ENCODE assay signal across 36 cellular contexts in genomic region chr9:126586236-126586635, GRCh38. TPM values are rescaled to one million over a fixed set of nuclear protein-coding genes. Genes with fewer than 3 reads are reported as not detected.
"Had no signal": no experiment of that assay in that cellular context is flagged by ENCODE, and none has a peak within 500 bp of the region (broad histone marks: within the 10 kb centered on the region; RNA-seq: fewer than 3 reads in every experiment).

No MANE protein-coding gene starts in this region.

- H3K9me3 Mint-ChIP-seq: activated B cell treated with CpG ODN at 0.5 μM for 24 hours; activated CD4-positive, alpha-beta memory T cell treated with anti-CD3 and anti-CD28 coated beads for 36 hours; activated CD4-positive, alpha-beta T cell treated with anti-CD3 and anti-CD28 coated beads, Interleukin-2, amount 10 ng/mL, durations not matched to agents 24 days and 14 days; activated CD8-positive, alpha-beta T cell treated with anti-CD3 and anti-CD28 coated beads for 36 hours; activated naive CD4-positive, alpha-beta T cell treated with anti-CD3 and anti-CD28 coated beads for 36 hours; activated naive CD4-positive, alpha-beta T cell treated with anti-CD3 and anti-CD28 coated beads, Interleukin-2, amount 50 U/mL, for 72 hours; activated naive CD8-positive, alpha-beta T cell treated with anti-CD3 and anti-CD28 coated beads for 36 hours; activated T-cell treated with anti-CD3 and anti-CD28 coated beads, Interleukin-2, amount 50 U/mL, for 4 hours; activated T-cell treated with anti-CD3 and anti-CD28 coated beads, Interleukin-2, amount 50 U/mL, for 72 hours; activated T-helper 1 cell treated with anti-CD3 and anti-CD28 coated beads, Interleukin-12 subunit alpha, Interleukin-12 subunit beta, Interleukin-2, Interleukin-4 antibody, amounts not matched to agents 30 ng/mL and 10 ng/mL and 1 ng/mL, durations not matched to agents 14 hours and 24 hours and 36 hours; activated T-helper 17 cell treated with anti-CD3 and anti-CD28 coated beads, Interleukin-2, amount 50 U/mL, for 72 hours; T-helper 1 cell treated with Interleukin-12 subunit alpha and Interleukin-12 subunit beta and Interleukin-4 antibody, amounts not matched to agents 30 μg/mL and 1 μg/mL, for 36 hours; T-helper 2 cell treated with Interferon-gamma antibody and Interleukin-4, amounts not matched to agents 5 μg/mL and 100 μg/mL, for 36 hours had no signal

- H3K36me3 Mint-ChIP-seq: activated CD4-positive, alpha-beta memory T cell treated with anti-CD3 and anti-CD28 coated beads for 36 hours; activated naive CD4-positive, alpha-beta T cell treated with anti-CD3 and anti-CD28 coated beads, Interleukin-2, amount 50 U/mL, for 72 hours; activated naive CD8-positive, alpha-beta T cell treated with anti-CD3 and anti-CD28 coated beads for 36 hours had no signal

- H3K4me1 Mint-ChIP-seq: activated B cell treated with CpG ODN at 0.5 μM for 24 hours; activated CD4-positive, alpha-beta T cell treated with anti-CD3 and anti-CD28 coated beads, Interleukin-2, amount 10 ng/mL, durations not matched to agents 24 days and 14 days; activated naive CD8-positive, alpha-beta T cell treated with anti-CD3 and anti-CD28 coated beads for 36 hours; activated T-helper 17 cell treated with anti-CD3 and anti-CD28 coated beads, Interleukin-2, amount 50 U/mL, for 72 hours had no signal

- H3K27ac ChIP-seq: adrenal gland, body of pancreas, brain microvascular endothelial cell, VCaP had no signal

- H3K27ac Mint-ChIP-seq: activated B cell treated with CpG ODN at 0.5 μM for 24 hours; activated CD4-positive, alpha-beta memory T cell treated with anti-CD3 and anti-CD28 coated beads for 36 hours; activated CD4-positive, alpha-beta T cell treated with anti-CD3 and anti-CD28 coated beads, Interleukin-2, amount 10 ng/mL, durations not matched to agents 24 days and 14 days; activated CD8-positive, alpha-beta T cell treated with anti-CD3 and anti-CD28 coated beads for 36 hours; activated naive CD4-positive, alpha-beta T cell treated with anti-CD3 and anti-CD28 coated beads for 36 hours; activated naive CD4-positive, alpha-beta T cell treated with anti-CD3 and anti-CD28 coated beads, Interleukin-2, amount 50 U/mL, for 72 hours; activated naive CD8-positive, alpha-beta T cell treated with anti-CD3 and anti-CD28 coated beads for 36 hours; activated T-cell treated with anti-CD3 and anti-CD28 coated beads, Interleukin-2, amount 50 U/mL, for 72 hours; activated T-helper 1 cell treated with anti-CD3 and anti-CD28 coated beads, Interleukin-12 subunit alpha, Interleukin-12 subunit beta, Interleukin-2, Interleukin-4 antibody, amounts not matched to agents 30 ng/mL and 10 ng/mL and 1 ng/mL, durations not matched to agents 14 hours and 24 hours and 36 hours; activated T-helper 17 cell treated with anti-CD3 and anti-CD28 coated beads, Interleukin-2, amount 50 U/mL, for 72 hours; T-helper 1 cell treated with Interleukin-12 subunit alpha and Interleukin-12 subunit beta and Interleukin-4 antibody, amounts not matched to agents 30 μg/mL and 1 μg/mL, for 36 hours; T-helper 2 cell treated with Interferon-gamma antibody and Interleukin-4, amounts not matched to agents 5 μg/mL and 100 μg/mL, for 36 hours had no signal

- H3K9me3 ChIP-seq: adrenal gland, body of pancreas, breast epithelium had no signal

- H3K4me3 Mint-ChIP-seq: activated B cell treated with CpG ODN at 0.5 μM for 24 hours; activated CD4-positive, alpha-beta memory T cell treated with anti-CD3 and anti-CD28 coated beads for 36 hours; activated CD4-positive, alpha-beta T cell treated with anti-CD3 and anti-CD28 coated beads, Interleukin-2, amount 10 ng/mL, durations not matched to agents 24 days and 14 days; activated CD8-positive, alpha-beta T cell treated with anti-CD3 and anti-CD28 coated beads for 36 hours; activated naive CD4-positive, alpha-beta T cell treated with anti-CD3 and anti-CD28 coated beads for 36 hours; activated naive CD8-positive, alpha-beta T cell treated with anti-CD3 and anti-CD28 coated beads for 36 hours; activated T-cell treated with anti-CD3 and anti-CD28 coated beads, Interleukin-2, amount 50 U/mL, for 4 hours; activated T-cell treated with anti-CD3 and anti-CD28 coated beads, Interleukin-2, amount 50 U/mL, for 72 hours; activated T-helper 1 cell treated with anti-CD3 and anti-CD28 coated beads, Interleukin-12 subunit alpha, Interleukin-12 subunit beta, Interleukin-2, Interleukin-4 antibody, amounts not matched to agents 30 ng/mL and 10 ng/mL and 1 ng/mL, durations not matched to agents 14 hours and 24 hours and 36 hours; activated T-helper 17 cell treated with anti-CD3 and anti-CD28 coated beads, Interleukin-2, amount 50 U/mL, for 72 hours; T-helper 1 cell treated with Interleukin-12 subunit alpha and Interleukin-12 subunit beta and Interleukin-4 antibody, amounts not matched to agents 30 μg/mL and 1 μg/mL, for 36 hours; T-helper 2 cell treated with Interferon-gamma antibody and Interleukin-4, amounts not matched to agents 5 μg/mL and 100 μg/mL, for 36 hours had no signal

- H3K4me3 ChIP-seq: adrenal gland, body of pancreas, breast epithelium had no signal

- DNase-seq: activated B cell treated with CpG ODN at 0.5 μM for 24 hours; activated CD4-positive, alpha-beta memory T cell treated with anti-CD3 and anti-CD28 coated beads for 36 hours; activated CD4-positive, alpha-beta T cell treated with anti-CD3 and anti-CD28 coated beads for 4 hours; activated CD4-positive, alpha-beta T cell treated with anti-CD3 and anti-CD28 coated beads, Interleukin-2, amount 10 ng/mL, durations not matched to agents 24 days and 14 days; activated CD4-positive, alpha-beta T cell treated with anti-CD3 and anti-CD28 coated beads, Interleukin-2, amount 50 U/mL, for 1 hour; activated CD4-positive, alpha-beta T cell treated with anti-CD3 and anti-CD28 coated beads, Interleukin-2, amount 50 U/mL, for 4 hours; activated CD4-positive, CD25-positive, alpha-beta regulatory T cell treated with anti-CD3 and anti-CD28 coated beads, Interleukin-2, amount 50 U/mL, for 72 hours; activated CD8-positive, alpha-beta memory T cell treated with anti-CD3 and anti-CD28 coated beads, Interleukin-2, amount 50 U/mL, for 4 hours; activated CD8-positive, alpha-beta T cell treated with anti-CD3 and anti-CD28 coated beads for 36 hours; activated effector memory CD4-positive, alpha-beta T cell treated with anti-CD3 and anti-CD28 coated beads, Interleukin-2, amount 50 U/mL, for 16 hours; activated gamma-delta T cell treated with Interleukin-2 at 50 U/mL for 16 hours; activated naive CD4-positive, alpha-beta T cell; activated naive CD4-positive, alpha-beta T cell treated with anti-CD3 and anti-CD28 coated beads for 36 hours; activated naive CD4-positive, alpha-beta T cell treated with anti-CD3 and anti-CD28 coated beads, Interleukin-2, amount 50 U/mL, for 16 hours; activated naive CD8-positive, alpha-beta T cell treated with anti-CD3 and anti-CD28 coated beads for 36 hours; activated T-cell treated with anti-CD3 and anti-CD28 coated beads for 4 hours; activated T-cell treated with anti-CD3 and anti-CD28 coated beads, Interleukin-2, amount 50 U/mL, for 1 hour; activated T-cell treated with anti-CD3 and anti-CD28 coated beads, Interleukin-2, amount 50 U/mL, for 4 hours; activated T-cell treated with anti-CD3 and anti-CD28 coated beads, Interleukin-2, amount 50 U/mL, for 72 hours; adrenal gland; amniotic stem cell; aorta; body of pancreas; brain microvascular endothelial cell; central memory CD4-positive, alpha-beta T cell; T-helper 1 cell; T-helper 2 cell; T-helper 9 cell had no signal

- H3K27me3 ChIP-seq: body of pancreas, breast epithelium had no signal

- H3K4me1 ChIP-seq: adrenal gland had no signal

- H3K36me3 ChIP-seq: adrenal gland, brain microvascular endothelial cell, breast epithelium had no signal

RNA-seq across cellular contexts. Expression of gene LMX1B, which starts 27.5 kb away (rescaled TPM):
- total RNA-seq: activated B cell treated with CpG ODN at 0.5 μM for 24 hours; activated CD4-positive, alpha-beta memory T cell treated with anti-CD3 and anti-CD28 coated beads for 36 hours; activated CD4-positive, alpha-beta T cell treated with anti-CD3 and anti-CD28 coated beads, Interleukin-2, amount 10 ng/mL, durations not matched to agents 24 days and 14 days; activated CD8-positive, alpha-beta memory T cell treated with anti-CD3 and anti-CD28 coated beads for 36 hours; activated CD8-positive, alpha-beta T cell treated with anti-CD3 and anti-CD28 coated beads for 36 hours; activated naive CD4-positive, alpha-beta T cell treated with anti-CD3 and anti-CD28 coated beads for 36 hours; activated naive CD4-positive, alpha-beta T cell treated with anti-CD3 and anti-CD28 coated beads, Interleukin-2, amount 50 U/mL, for 72 hours; activated naive CD8-positive, alpha-beta T cell treated with anti-CD3 and anti-CD28 coated beads for 36 hours; activated T-cell treated with anti-CD3 and anti-CD28 coated beads, Interleukin-2, amount 50 U/mL, for 4 hours; activated T-cell treated with anti-CD3 and anti-CD28 coated beads, Interleukin-2, amount 50 U/mL, for 72 hours; activated T-helper 1 cell treated with anti-CD3 and anti-CD28 coated beads, Interleukin-12 subunit alpha, Interleukin-12 subunit beta, Interleukin-2, Interleukin-4 antibody, amounts not matched to agents 30 ng/mL and 10 ng/mL and 1 ng/mL, durations not matched to agents 14 hours and 24 hours and 36 hours; activated T-helper 17 cell treated with anti-CD3 and anti-CD28 coated beads, Interleukin-2, amount 50 U/mL, for 72 hours had no signal
